In genomic region chr12:69509308-69509736, GRCh38 we compare ENCODE assay signal across 2 cellular contexts.
A peak's percentile ranks its signal among the peaks of the same experiment; 100 is the strongest.
TF ChIP-seq lines count a peak whose summit lies in the region.

No MANE protein-coding gene starts in this region.

TF ChIP-seq in A549, 52 proteins besides CTCF, POLR2A, EP300 and RAD21 (continued from another document):
- no peak for TF ChIP-seq PBX3 (IDR thresholded peaks at IDR 0.05)
- TF ChIP-seq CHD2 (IDR thresholded peaks at IDR 0.05; ENCODE audit: low read length, partially characterized antibody), result no peak
- no peak for TF ChIP-seq RNF2 (IDR thresholded peaks at IDR 0.05; ENCODE audit: borderline replicate concordance, low read depth)
- no peak for TF ChIP-seq HOXB5 (CRISPR knock-in tag; IDR thresholded peaks at IDR 0.05)

TF ChIP-seq in SK-N-SH treated with all-trans-retinoic acid at 6 μM for 48 hours, 23 proteins besides CTCF, POLR2A, EP300 and RAD21 (continued from another document):
- TF ChIP-seq CREB5 (CRISPR knock-in tag; IDR thresholded peaks at IDR 0.05; ENCODE audit: low read depth), result no peak
- TF ChIP-seq ZFP30 (CRISPR knock-in tag; IDR thresholded peaks at IDR 0.05), result no peak
- TF ChIP-seq SNAI2 (CRISPR knock-in tag; IDR thresholded peaks at IDR 0.05), result no peak
- no peak for TF ChIP-seq ZNF70 (CRISPR knock-in tag; IDR thresholded peaks at IDR 0.05)
- no peak for TF ChIP-seq CSRNP3 (CRISPR knock-in tag; IDR thresholded peaks at IDR 0.05)
- no peak for TF ChIP-seq ESRRG (CRISPR knock-in tag; IDR thresholded peaks at IDR 0.05)
- TF ChIP-seq ISL1 (CRISPR knock-in tag; IDR thresholded peaks at IDR 0.05), result peak; percentile 87
- peak; percentile 76; the same call in 1 of the 2 replicates for TF ChIP-seq PATZ1 (CRISPR knock-in tag; IDR thresholded peaks at IDR 0.05; ENCODE audit: borderline replicate concordance)
- TF ChIP-seq TCF4 (CRISPR knock-in tag; IDR thresholded peaks at IDR 0.05; ENCODE audit: borderline replicate concordance), result peak; percentile 16; the same call in 1 of the 2 replicates
- no peak for TF ChIP-seq RARB (CRISPR knock-in tag; IDR thresholded peaks at IDR 0.05)
- TF ChIP-seq CSDC2 (CRISPR knock-in tag; IDR thresholded peaks at IDR 0.05), result no peak
- no peak for TF ChIP-seq BACH2 (CRISPR knock-in tag; IDR thresholded peaks at IDR 0.05; ENCODE audit: borderline replicate concordance)
